In the genomic region with DNA sequence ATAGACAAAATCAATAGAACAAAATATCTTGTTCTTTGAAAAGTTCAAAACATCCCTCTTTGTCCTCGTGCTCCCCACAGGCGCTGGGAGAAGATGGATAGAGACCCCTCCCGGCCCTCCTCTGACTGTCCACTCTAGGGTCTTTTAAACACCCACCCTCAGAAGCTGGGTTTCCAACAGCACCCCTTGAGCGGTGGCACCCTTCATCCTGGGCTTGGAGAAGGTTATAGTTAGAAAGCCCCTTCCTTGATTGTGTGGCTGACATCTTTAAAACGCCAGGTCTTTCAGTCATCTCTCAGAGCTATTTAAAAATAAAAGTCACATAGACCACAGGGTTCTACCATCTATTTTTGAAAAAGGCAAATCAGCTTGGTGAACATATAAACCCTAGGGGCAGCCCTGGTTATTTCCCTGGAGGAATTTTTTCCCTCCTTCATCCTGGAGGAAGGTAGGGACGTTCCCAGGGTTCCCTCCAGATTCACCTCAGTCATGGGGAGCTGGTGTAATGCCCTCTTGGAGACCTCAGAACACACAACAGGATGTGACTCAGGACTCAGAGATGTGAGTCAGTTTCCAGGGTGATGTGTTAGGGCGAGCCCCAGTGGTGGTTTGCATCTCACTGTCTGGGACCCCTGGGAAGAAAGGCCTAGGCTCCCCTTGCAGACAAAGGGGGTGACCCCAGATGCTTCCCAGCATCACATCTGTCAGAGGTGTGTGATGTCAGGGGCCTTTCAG, we compare ENCODE assay signal across 8 cellular contexts.
DNase-seq lines count a peak whose midpoint lies in the region; ATAC-seq, FAIRE-seq and TF ChIP-seq lines count a peak whose summit lies in the region.

No MANE protein-coding gene starts in this region.

- H3K9me3 ChIP-seq in CD4-positive, alpha-beta memory T cell (ENCODE audit: control insufficient read depth in 1 of 2, low read length in 2 of 2) = no peaks in the 10 kb centered on the region
- H3K9me3 ChIP-seq in testis = no peaks in the 10 kb centered on the region

- CTCF ChIA-PET in CD4-positive, alpha-beta memory T cell (lab: Charles Lee; ENCODE audit: partially characterized antibody) = interaction anchor here (1.0 to 1.1 kb wide), 4 partner anchors 62 to 593 kb away, joined by 4 to 6 read pairs (median 5); no protein-coding TSS in a partner anchor
- CTCF ChIA-PET in WTC11 (lab: Charles Lee) = interaction anchor here (0.6 to 1.1 kb wide), 2 partner anchors 11 to 79 kb away, joined by 3 read pairs; no protein-coding TSS in a partner anchor

- peak; percentile 79 for FAIRE-seq in bronchial epithelial cell (lab: Jason Lieb, UNC)

- no peaks in the 10 kb centered on the region for H3K27me3 ChIP-seq in CD4-positive, alpha-beta memory T cell (ENCODE audit: insufficient read depth, low read length)
- H3K27me3 ChIP-seq in bronchial epithelial cell (ENCODE audit: control insufficient read depth, insufficient read depth, low read length) (no peaks in the 10 kb centered on the region), testis (no peaks in the 10 kb centered on the region)

- no peak overlapping the region for H3K4me3 ChIP-seq in CD4-positive, alpha-beta memory T cell (ENCODE audit: low read length in 2 of 2)
- H3K4me3 ChIP-seq in bronchial epithelial cell (ENCODE audit: low read depth, low read length) (no peak overlapping the region), testis (no peak overlapping the region)

- peak overlapping the region; percentile 75 to 99 (median 91) for H3K27ac Mint-ChIP-seq in CD4-positive, alpha-beta memory T cell
- no peak overlapping the region for H3K27ac Mint-ChIP-seq in WTC11

- POLR2A ChIA-PET in CD4-positive, alpha-beta memory T cell (lab: Charles Lee; ENCODE audit: partially characterized antibody) = interaction anchor here (0.7 to 1.8 kb wide), 6 partner anchors 55 to 420 kb away, joined by 3 to 10 read pairs (median 4); no protein-coding TSS in a partner anchor
- POLR2A ChIA-PET in WTC11 (lab: Charles Lee) = interaction anchor here (1.2 kb wide), 1 partner anchor 11 kb away, joined by 3 read pairs; no protein-coding TSS in a partner anchor

- H3K9me3 Mint-ChIP-seq in CD4-positive, alpha-beta memory T cell = peaks cover 0 to 3% (median 0%) of the 10 kb centered on the region in 8 donors
- peaks cover 27% of the 10 kb centered on the region for H3K9me3 Mint-ChIP-seq in WTC11

- H3K27ac ChIP-seq in CD4-positive, alpha-beta memory T cell (ENCODE audit: low read depth, low read length) = peak overlapping the region; percentile 59
- H3K27ac ChIP-seq in testis = no peak overlapping the region

- H3K36me3 Mint-ChIP-seq in CD4-positive, alpha-beta memory T cell = peaks cover 7 to 66% of the 10 kb centered on the region in 2 donors
- peaks cover 11% of the 10 kb centered on the region for H3K36me3 Mint-ChIP-seq in WTC11

- WGBS in testis, 2 donors = 87 to 93% methylated on average over 7 of the region's 7 CpGs

- H3K4me1 Mint-ChIP-seq in CD4-positive, alpha-beta memory T cell = peaks cover 61 to 89% (median 73%) of the 10 kb centered on the region in 4 donors
- H3K4me1 Mint-ChIP-seq in WTC11 = peaks cover 7% of the 10 kb centered on the region

- peak; percentile 64 for ATAC-seq in HG02798 (IDR thresholded peaks at IDR 0.05; ENCODE audit: poor library complexity, unreplicated experiment)
- peak; percentile 44; the same call in 1 of the 2 replicates for ATAC-seq in WTC11

- no peak for TF ChIP-seq POLR2A in testis (IDR thresholded peaks at IDR 0.05)

- H3K36me3 ChIP-seq in CD4-positive, alpha-beta memory T cell (ENCODE audit: insufficient read depth, low read length) = peaks cover 9% of the 10 kb centered on the region
- H3K36me3 ChIP-seq in bronchial epithelial cell (ENCODE audit: control insufficient read depth, insufficient read depth, low read length) = peaks cover 3% of the 10 kb centered on the region
- no peaks in the 10 kb centered on the region for H3K36me3 ChIP-seq in testis (ENCODE audit: low read depth, missing control alignments)

- intact Hi-C loops in CD4-positive, alpha-beta memory T cell (cut with micrococcal nuclease) = loop anchor here (5.0 kb wide), 1 partner anchor 240 kb away; a partner anchor contains a TSS
- intact Hi-C loops in posterior vena cava (cut with DNase I) = no loop called here
- intact Hi-C loops in testis (cut with DNase I; ENCODE audit: low total_unique reads) = no loop called here

- peak overlapping the region in 4 of 8 donors; percentile 26 to 79 (median 69) for H3K4me3 Mint-ChIP-seq in CD4-positive, alpha-beta memory T cell
- no peak overlapping the region for H3K4me3 Mint-ChIP-seq in WTC11

- H3K4me1 ChIP-seq in CD4-positive, alpha-beta memory T cell (ENCODE audit: insufficient read depth, low read length) = peaks cover 56% of the 10 kb centered on the region
- H3K4me1 ChIP-seq in testis = peaks cover 15% of the 10 kb centered on the region

- H3K27me3 Mint-ChIP-seq in CD4-positive, alpha-beta memory T cell = no peaks in the 10 kb centered on the region
- no peaks in the 10 kb centered on the region for H3K27me3 Mint-ChIP-seq in WTC11 (ENCODE audit: low read depth)

- peak; percentile 20 to 90 (median 24) for DNase-seq in CD4-positive, alpha-beta memory T cell
- DNase-seq in WTC11 (ENCODE audit: low spot score) (no peak), bronchial epithelial cell (ENCODE audit: low read depth) (peak; percentile 99), posterior vena cava (ENCODE audit: low spot score) (peak; percentile 78), epidermal melanocyte (ENCODE audit: insufficient read length, low spot score) (no peak), SHP77 treated with DMSO at 0.1 percent for 48 hours (lab: John Stamatoyannopoulos, UW) (no peak), testis (no peak)

- TF ChIP-seq CTCF in WTC11 (IDR thresholded peaks at IDR 0.05) = no peak
- TF ChIP-seq CTCF in bronchial epithelial cell (IDR thresholded peaks at IDR 0.05; ENCODE audit: insufficient read depth, low read length, severe bottlenecking) = peak; percentile 8
- no peak for TF ChIP-seq CTCF in testis (IDR thresholded peaks at IDR 0.05)

TF ChIP-seq in WTC11, 78 proteins besides CTCF, POLR2A, EP300 and RAD21:
- no peak for TF ChIP-seq KAT7 (CRISPR knock-in tag; IDR thresholded peaks at IDR 0.05; ENCODE audit: borderline replicate concordance)
- TF ChIP-seq, protein P1, sequence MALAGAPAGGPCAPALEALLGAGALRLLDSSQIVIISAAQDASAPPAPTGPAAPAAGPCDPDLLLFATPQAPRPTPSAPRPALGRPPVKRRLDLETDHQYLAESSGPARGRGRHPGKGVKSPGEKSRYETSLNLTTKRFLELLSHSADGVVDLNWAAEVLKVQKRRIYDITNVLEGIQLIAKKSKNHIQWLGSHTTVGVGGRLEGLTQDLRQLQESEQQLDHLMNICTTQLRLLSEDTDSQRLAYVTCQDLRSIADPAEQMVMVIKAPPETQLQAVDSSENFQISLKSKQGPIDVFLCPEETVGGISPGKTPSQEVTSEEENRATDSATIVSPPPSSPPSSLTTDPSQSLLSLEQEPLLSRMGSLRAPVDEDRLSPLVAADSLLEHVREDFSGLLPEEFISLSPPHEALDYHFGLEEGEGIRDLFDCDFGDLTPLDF (CRISPR knock-in tag; IDR thresholded peaks at IDR 0.05) = no peak
- TF ChIP-seq, protein P2, sequence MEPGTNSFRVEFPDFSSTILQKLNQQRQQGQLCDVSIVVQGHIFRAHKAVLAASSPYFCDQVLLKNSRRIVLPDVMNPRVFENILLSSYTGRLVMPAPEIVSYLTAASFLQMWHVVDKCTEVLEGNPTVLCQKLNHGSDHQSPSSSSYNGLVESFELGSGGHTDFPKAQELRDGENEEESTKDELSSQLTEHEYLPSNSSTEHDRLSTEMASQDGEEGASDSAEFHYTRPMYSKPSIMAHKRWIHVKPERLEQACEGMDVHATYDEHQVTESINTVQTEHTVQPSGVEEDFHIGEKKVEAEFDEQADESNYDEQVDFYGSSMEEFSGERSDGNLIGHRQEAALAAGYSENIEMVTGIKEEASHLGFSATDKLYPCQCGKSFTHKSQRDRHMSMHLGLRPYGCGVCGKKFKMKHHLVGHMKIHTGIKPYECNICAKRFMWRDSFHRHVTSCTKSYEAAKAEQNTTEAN (CRISPR knock-in tag; IDR thresholded peaks at IDR 0.05) = no peak
- no peak for TF ChIP-seq ZNF138 (CRISPR knock-in tag; conservative IDR thresholded peaks at IDR 0.05)
- TF ChIP-seq TEAD1 (CRISPR knock-in tag; IDR thresholded peaks at IDR 0.05) = no peak

Comparison
In these comparisons a context has a peak if more than half of its experiments do, and no peak if none do; other contexts are left out.
1. DNase-seq: peak in CD4-positive, alpha-beta memory T cell (5 of 5), bronchial epithelial cell (single experiment) and posterior vena cava (single experiment); none in WTC11 (single experiment), epidermal melanocyte (single experiment), SHP77 treated with DMSO at 0.1 percent for 48 hours (single experiment) and testis (single experiment).